18 cellular contexts compared by ENCODE assay signal in genomic region chr6:157037165-157037564, GRCh38.
DNase-seq lines count a peak whose midpoint lies in the region; ATAC-seq lines count a peak whose summit lies in the region.
"Had no signal": no experiment of that assay in that cellular context is flagged by ENCODE, and none has a peak within 500 bp of the region (broad histone marks: within the 10 kb centered on the region; RNA-seq: fewer than 3 reads in every experiment).

No MANE protein-coding gene starts in this region.

- no peaks in the 10 kb centered on the region for H3K9me3 ChIP-seq in aorta (ENCODE audit: control insufficient read depth, low read length)
- H3K9me3 ChIP-seq: thyroid gland had no signal

- ATAC-seq in left cardiac atrium (peak; percentile 32 to 39), Right ventricle myocardium superior (ENCODE audit: poor library complexity) (no peak), esophagus mucosa (peak; percentile 70), aorta (ENCODE audit: low FRiP score) (peak; percentile 37), GM18868 (IDR thresholded peaks at IDR 0.05; ENCODE audit: unreplicated experiment) (no peak)
- ATAC-seq: T-cell had no signal

- DNase-seq in left cardiac atrium, result no peak
- no peak for DNase-seq in Right ventricle myocardium superior
- peak; percentile 62 for DNase-seq in medulla oblongata (ENCODE audit: extremely low spot score)
- no peak for DNase-seq in aorta
- DNase-seq in NCI-H1092 (lab: John Stamatoyannopoulos, UW), result no peak
- DNase-seq in NCI-H1417 treated with DMSO at 0.1 percent for 48 hours (lab: John Stamatoyannopoulos, UW), result no peak
- DNase-seq: 8988T, activated B cell treated with CpG ODN at 0.5 μM for 24 hours, activated gamma-delta T cell, dermis blood vessel endothelial cell, HCEC 1CT, NCI-H2171, NCI-H748 treated with DMSO at 0.1 percent for 48 hours, T-cell, thyroid gland had no signal

- WGBS in aorta, 2 donors, result 16 to 20% methylated on average over 8 of the region's 8 CpGs

- H3K27ac ChIP-seq in aorta (ENCODE audit: low read depth in 1 of 2, low read length in 2 of 2), result no peak overlapping the region
- H3K27ac ChIP-seq: BLaER1 treated with 17β-estradiol and CSF1 and Interleukin-3, amounts not matched to agents 10 nM and 100 nM had no signal

- no peaks in the 10 kb centered on the region for H3K27me3 ChIP-seq in aorta (ENCODE audit: control insufficient read depth in 1 of 2, insufficient read depth in 2 of 2, low read length in 1 of 2)
- H3K27me3 ChIP-seq: BLaER1 treated with 17β-estradiol and CSF1 and Interleukin-3, amounts not matched to agents 10 nM and 100 nM; thyroid gland had no signal

- H3K36me3 ChIP-seq in aorta (ENCODE audit: control insufficient read depth in 1 of 2, insufficient read depth in 2 of 2, low read length in 1 of 2), result no peaks in the 10 kb centered on the region
- H3K36me3 ChIP-seq: thyroid gland had no signal

- H3K4me1 ChIP-seq in aorta (ENCODE audit: control insufficient read depth in 1 of 2, insufficient read depth in 2 of 2, low read length in 2 of 2), result peaks cover 0 to 10% of the 10 kb centered on the region in 2 donors

- intact Hi-C loops in left cardiac atrium (cut with DNase I) (loop anchor here (10.0 kb wide), 2 partner anchors 148 to 238 kb away; no protein-coding TSS in a partner anchor), Right ventricle myocardium superior (cut with DNase I) (loop anchor here (5.0 kb wide), 1 partner anchor 145 kb away; no protein-coding TSS in a partner anchor), aorta (cut with DNase I) (loop anchor here (5.0 to 10.0 kb wide), 4 partner anchors 108 to 238 kb away; no protein-coding TSS in a partner anchor)

- no peak overlapping the region for H3K4me3 ChIP-seq in aorta (ENCODE audit: low read length in 2 of 2)
- H3K4me3 ChIP-seq: BLaER1 treated with 17β-estradiol and CSF1 and Interleukin-3, amounts not matched to agents 10 nM and 100 nM; thyroid gland had no signal

Comparison
In these comparisons a context has a peak if more than half of its experiments do, and no peak if none do; other contexts are left out.
1. ATAC-seq: peak in left cardiac atrium (2 of 2), esophagus mucosa (single experiment) and aorta (single experiment); none in Right ventricle myocardium superior (single experiment) and GM18868 (single experiment).